Comparison of ENCODE assay signal across 24 cellular contexts in the genomic region with DNA sequence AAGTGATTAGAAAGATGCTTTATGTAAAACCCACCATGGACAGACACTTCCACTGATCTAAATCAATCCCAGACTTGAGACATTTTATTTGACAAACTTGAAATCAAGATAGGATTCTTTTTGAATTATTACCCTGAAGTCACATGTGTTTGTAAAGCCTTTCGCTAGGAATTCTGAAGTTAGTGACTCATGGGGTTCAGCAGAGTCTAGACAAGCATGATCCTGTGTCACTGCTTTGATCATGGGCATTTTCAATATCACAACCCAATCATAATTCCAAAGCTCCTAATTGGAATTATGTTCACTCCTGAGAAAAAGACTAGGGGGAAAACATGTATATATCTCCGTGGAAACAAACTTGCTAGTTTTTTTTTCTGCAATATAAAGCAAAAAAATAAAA.
A peak's percentile ranks its signal among the peaks of the same experiment; 100 is the strongest.
DNase-seq lines count a peak whose midpoint lies in the region; ATAC-seq and TF ChIP-seq lines count a peak whose summit lies in the region.
"Had no signal": no experiment of that assay in that cellular context is flagged by ENCODE, and none has a peak within 500 bp of the region (broad histone marks: within the 10 kb centered on the region; RNA-seq: fewer than 3 reads in every experiment).

No MANE protein-coding gene starts in this region.

- no peak overlapping the region for H3K4me3 Mint-ChIP-seq in Calu3 (ENCODE audit: low read depth, unreplicated experiment)
- H3K4me3 Mint-ChIP-seq: activated naive CD8-positive, alpha-beta T cell treated with anti-CD3 and anti-CD28 coated beads for 36 hours; activated T-helper 1 cell treated with anti-CD3 and anti-CD28 coated beads, Interleukin-12 subunit alpha, Interleukin-12 subunit beta, Interleukin-2, Interleukin-4 antibody, amounts not matched to agents 30 ng/mL and 10 ng/mL and 1 ng/mL, durations not matched to agents 14 hours and 24 hours and 36 hours; immature natural killer cell; naive thymus-derived CD4-positive, alpha-beta T cell; stimulated activated naive B cell treated with anti-CD40 and anti-IgM and Interleukin-4, amounts not matched to agents 10 μg/mL and 1 μg/mL and 100 μg/mL, for 72 hours had no signal

- H3K9me3 ChIP-seq in adipocyte (ENCODE audit: control insufficient read depth, low read length) (no peaks in the 10 kb centered on the region), thyroid gland (no peaks in the 10 kb centered on the region)
- H3K9me3 ChIP-seq: BLaER1, esophagus muscularis mucosa, ovary, Peyer's patch, tibial nerve had no signal

- H3K27me3 ChIP-seq in adipocyte (replicated peaks; ENCODE audit: control insufficient read depth, insufficient read depth, low read length) (no peaks in the 10 kb centered on the region), foreskin keratinocyte (no peaks in the 10 kb centered on the region), thyroid gland (no peaks in the 10 kb centered on the region)
- H3K27me3 ChIP-seq: BLaER1, esophagus muscularis mucosa, ovary, Peyer's patch, tibial nerve had no signal

- no TSS peak for BruUV-seq in Calu3 (replicated peaks; lab: Mats Ljungman, UMichigan)

- no peak for TF ChIP-seq POLR2A in thyroid gland (IDR thresholded peaks at IDR 0.05)

- no peaks in the 10 kb centered on the region for H3K4me1 Mint-ChIP-seq in Calu3 (ENCODE audit: low read depth, unreplicated experiment)
- H3K4me1 Mint-ChIP-seq: activated naive CD8-positive, alpha-beta T cell treated with anti-CD3 and anti-CD28 coated beads for 36 hours; immature natural killer cell; naive thymus-derived CD4-positive, alpha-beta T cell; stimulated activated naive B cell treated with anti-CD40 and anti-IgM and Interleukin-4, amounts not matched to agents 10 μg/mL and 1 μg/mL and 100 μg/mL, for 72 hours had no signal

- no peak overlapping the region for H3K27ac Mint-ChIP-seq in Calu3 (ENCODE audit: unreplicated experiment)
- H3K27ac Mint-ChIP-seq: activated naive CD8-positive, alpha-beta T cell treated with anti-CD3 and anti-CD28 coated beads for 36 hours; activated T-helper 1 cell treated with anti-CD3 and anti-CD28 coated beads, Interleukin-12 subunit alpha, Interleukin-12 subunit beta, Interleukin-2, Interleukin-4 antibody, amounts not matched to agents 30 ng/mL and 10 ng/mL and 1 ng/mL, durations not matched to agents 14 hours and 24 hours and 36 hours; immature natural killer cell; naive thymus-derived CD4-positive, alpha-beta T cell; stimulated activated naive B cell treated with anti-CD40 and anti-IgM and Interleukin-4, amounts not matched to agents 10 μg/mL and 1 μg/mL and 100 μg/mL, for 72 hours had no signal

- CTCF ChIA-PET in Calu3 (lab: Charles Lee), result no interaction called here

- no peaks in the 10 kb centered on the region for H3K27me3 Mint-ChIP-seq in Calu3 (ENCODE audit: unreplicated experiment)
- H3K27me3 Mint-ChIP-seq: activated naive CD8-positive, alpha-beta T cell treated with anti-CD3 and anti-CD28 coated beads for 36 hours; naive thymus-derived CD4-positive, alpha-beta T cell; stimulated activated naive B cell treated with anti-CD40 and anti-IgM and Interleukin-4, amounts not matched to agents 10 μg/mL and 1 μg/mL and 100 μg/mL, for 72 hours had no signal

- H3K9me3 Mint-ChIP-seq in Calu3 (ENCODE audit: low read depth, unreplicated experiment), result no peaks in the 10 kb centered on the region
- H3K9me3 Mint-ChIP-seq: activated naive CD8-positive, alpha-beta T cell treated with anti-CD3 and anti-CD28 coated beads for 36 hours; activated T-helper 1 cell treated with anti-CD3 and anti-CD28 coated beads, Interleukin-12 subunit alpha, Interleukin-12 subunit beta, Interleukin-2, Interleukin-4 antibody, amounts not matched to agents 30 ng/mL and 10 ng/mL and 1 ng/mL, durations not matched to agents 14 hours and 24 hours and 36 hours; immature natural killer cell; naive thymus-derived CD4-positive, alpha-beta T cell; stimulated activated naive B cell treated with anti-CD40 and anti-IgM and Interleukin-4, amounts not matched to agents 10 μg/mL and 1 μg/mL and 100 μg/mL, for 72 hours had no signal

- TF ChIP-seq CTCF in foreskin keratinocyte (conservative IDR thresholded peaks at IDR 0.05), result no peak
- TF ChIP-seq CTCF in thyroid gland (IDR thresholded peaks at IDR 0.05), result no peak
- TF ChIP-seq CTCF in Calu3 (IDR thresholded peaks at IDR 0.05; ENCODE audit: unreplicated experiment), result no peak

- peaks cover 6% of the 10 kb centered on the region for H3K4me1 ChIP-seq in adipocyte (ENCODE audit: control insufficient read depth, insufficient read depth, low read length)
- peaks cover 7% of the 10 kb centered on the region for H3K4me1 ChIP-seq in foreskin keratinocyte
- H3K4me1 ChIP-seq in thyroid gland, result no peaks in the 10 kb centered on the region
- H3K4me1 ChIP-seq: esophagus muscularis mucosa, Peyer's patch, tibial nerve had no signal

- DNase-seq in HS-5 (ENCODE audit: low read depth) (peak; percentile 2), adipocyte (ENCODE audit: low read depth) (peak; percentile 56), foreskin keratinocyte (peak; percentile 29 to 62), NCI-H510A treated with DMSO at 0.1 percent for 48 hours (lab: John Stamatoyannopoulos, UW) (no peak), thyroid gland (no peak), Calu3 (no peak)
- DNase-seq: activated naive CD8-positive, alpha-beta T cell treated with anti-CD3 and anti-CD28 coated beads for 36 hours; GOT3; head of caudate nucleus; immature natural killer cell; naive thymus-derived CD4-positive, alpha-beta T cell; NCI-H1417 treated with DMSO at 0.1 percent for 48 hours; NCI-H2171; NCI-H748 treated with DMSO at 0.1 percent for 48 hours; ovary; Peyer's patch; stimulated activated naive B cell treated with anti-CD40 and anti-IgM and Interleukin-4, amounts not matched to agents 10 μg/mL and 1 μg/mL and 100 μg/mL, for 72 hours had no signal

- no peaks in the 10 kb centered on the region for H3K36me3 ChIP-seq in adipocyte (ENCODE audit: control insufficient read depth, insufficient read depth, low read length, severe bottlenecking)
- no peaks in the 10 kb centered on the region for H3K36me3 ChIP-seq in thyroid gland
- H3K36me3 ChIP-seq: BLaER1, esophagus muscularis mucosa, ovary, Peyer's patch, tibial nerve had no signal

- H3K27ac ChIP-seq in foreskin keratinocyte (no peak overlapping the region), thyroid gland (no peak overlapping the region)
- H3K27ac ChIP-seq: BLaER1, esophagus muscularis mucosa, ovary, Peyer's patch, tibial nerve had no signal

- ATAC-seq in foreskin keratinocyte (peak; percentile 95), HG03095 (IDR thresholded peaks at IDR 0.05; ENCODE audit: unreplicated experiment) (no peak)
- ATAC-seq: HepG2; naive thymus-derived CD4-positive, alpha-beta T cell; sciatic nerve; stimulated activated naive B cell treated with anti-CD40 and anti-IgM and Interleukin-4, amounts not matched to agents 10 μg/mL and 1 μg/mL and 100 μg/mL, for 72 hours had no signal

- H3K4me3 ChIP-seq in adipocyte (ENCODE audit: low read length) (no peak overlapping the region), thyroid gland (replicated peaks in 1 of 3) (no peak overlapping the region)
- H3K4me3 ChIP-seq: BLaER1, esophagus muscularis mucosa, ovary, Peyer's patch, tibial nerve had no signal

- intact Hi-C loops in thyroid gland (cut with DNase I), result no loop called here
- intact Hi-C loops in Calu3 (cut with micrococcal nuclease; ENCODE audit: unreplicated experiment), result no loop called here

- 73 to 76% methylated on average over 2 of the region's 2 CpGs for WGBS in thyroid gland, 2 donors

- H3K36me3 Mint-ChIP-seq in Calu3 (ENCODE audit: insufficient read depth, unreplicated experiment), result no peaks in the 10 kb centered on the region
- H3K36me3 Mint-ChIP-seq: activated naive CD8-positive, alpha-beta T cell treated with anti-CD3 and anti-CD28 coated beads for 36 hours; immature natural killer cell; naive thymus-derived CD4-positive, alpha-beta T cell; stimulated activated naive B cell treated with anti-CD40 and anti-IgM and Interleukin-4, amounts not matched to agents 10 μg/mL and 1 μg/mL and 100 μg/mL, for 72 hours had no signal

- H3K9ac ChIP-seq in adipocyte (ENCODE audit: low read length), result no peak overlapping the region
- H3K9ac ChIP-seq: BLaER1 had no signal

Comparison
In these comparisons a context has a peak if more than half of its experiments do, and no peak if none do; other contexts are left out.
1. DNase-seq: peak in HS-5 (single experiment), adipocyte (single experiment) and foreskin keratinocyte (2 of 2); none in NCI-H510A treated with DMSO at 0.1 percent for 48 hours (single experiment), thyroid gland (0 of 2) and Calu3 (single experiment).